In genomic region chr20:58892126-58892931, GRCh38 we compare ENCODE assay signal across 8 cellular contexts. TPM values are rescaled to one million over a fixed set of nuclear protein-coding genes. Genes with fewer than 3 reads are reported as not detected.
DNase-seq lines count a peak whose midpoint lies in the region; ATAC-seq and TF ChIP-seq lines count a peak whose summit lies in the region.

No MANE protein-coding gene starts in this region.

- H3K27me3 ChIP-seq in HUES6 (ENCODE audit: control insufficient read depth, insufficient read depth, low read length) (peaks cover 6% of the 10 kb centered on the region; the same call in 1 of the 2 replicates), PC-9 (ENCODE audit: insufficient read depth, low read depth) (no peaks in the 10 kb centered on the region), stomach smooth muscle (ENCODE audit: control insufficient read depth in 1 of 2, insufficient read depth in 2 of 2, low read length in 2 of 2) (no peaks in the 10 kb centered on the region)

- H3K27ac ChIP-seq in HUES6 (ENCODE audit: low read depth, low read length): peak overlapping the region; percentile 97
- peak overlapping the region; percentile 85 for H3K27ac ChIP-seq in PC-9
- H3K27ac ChIP-seq in stomach smooth muscle (ENCODE audit: low read length): peak overlapping the region; percentile 93

- peak overlapping the region; percentile 95 for H3K4me2 ChIP-seq in PC-9

- H3K36me3 ChIP-seq in HUES6 (ENCODE audit: control insufficient read depth, insufficient read depth, low read length): peaks cover 13% of the 10 kb centered on the region
- H3K36me3 ChIP-seq in PC-9 (ENCODE audit: low read depth): peaks cover 31% of the 10 kb centered on the region; the same call in 1 of the 2 replicates
- no peaks in the 10 kb centered on the region for H3K36me3 ChIP-seq in stomach smooth muscle (ENCODE audit: control insufficient read depth in 2 of 2, insufficient read depth in 2 of 2, low read length in 2 of 2)

- H3K79me2 ChIP-seq in PC-9 (ENCODE audit: low read depth): peaks cover 65% of the 10 kb centered on the region

- no peaks in the 10 kb centered on the region for H3K9me2 ChIP-seq in PC-9 (ENCODE audit: insufficient read depth)

- BruUV-seq in PC-9 (replicated peaks; lab: Mats Ljungman, UMichigan): no TSS peak

- POLR2A ChIA-PET in PC-9 (lab: Charles Lee; ENCODE audit: unreplicated experiment): interaction anchor here (0.6 kb wide), 1 partner anchor 150 kb away, joined by 3 read pairs; the partner anchor contains the start of gene PRELID3B

- peaks cover 29% of the 10 kb centered on the region for H3K4me1 Mint-ChIP-seq in activated T-helper 17 cell treated with anti-CD3 and anti-CD28 coated beads, Interleukin-2, amount 50 U/mL, for 72 hours
- peaks cover 55% of the 10 kb centered on the region for H3K4me1 Mint-ChIP-seq in nephron

- H3K9me3 ChIP-seq in HUES6 (ENCODE audit: control insufficient read depth, insufficient read depth, low read depth, low read length) (no peaks in the 10 kb centered on the region), PC-9 (ENCODE audit: insufficient read depth, low read depth) (no peaks in the 10 kb centered on the region), stomach smooth muscle (ENCODE audit: control insufficient read depth in 2 of 2, low read length in 2 of 2) (no peaks in the 10 kb centered on the region)

- peak overlapping the region; percentile 92 for H3K4me3 ChIP-seq in HUES6 (ENCODE audit: low read depth, low read length)
- peak overlapping the region; percentile 83 for H3K4me3 ChIP-seq in PC-9
- H3K4me3 ChIP-seq in stomach smooth muscle (ENCODE audit: low read length in 2 of 2): peak overlapping the region; percentile 60 to 79

- peaks cover 10% of the 10 kb centered on the region; the same call in 1 of the 2 replicates for H3F3A ChIP-seq in PC-9 (ENCODE audit: insufficient read depth, low read depth)

- peak overlapping the region; percentile 96 for H3K27ac Mint-ChIP-seq in activated T-helper 17 cell treated with anti-CD3 and anti-CD28 coated beads, Interleukin-2, amount 50 U/mL, for 72 hours
- peak overlapping the region; percentile 91 to 99 (median 99) for H3K27ac Mint-ChIP-seq in nephron

- H3K36me3 Mint-ChIP-seq in activated T-helper 17 cell treated with anti-CD3 and anti-CD28 coated beads, Interleukin-2, amount 50 U/mL, for 72 hours (ENCODE audit: low read depth): peaks cover 54% of the 10 kb centered on the region
- peaks cover 17% of the 10 kb centered on the region for H3K36me3 Mint-ChIP-seq in nephron (ENCODE audit: low read depth)

- peak overlapping the region; percentile 84 for H2AFZ ChIP-seq in PC-9

- TF ChIP-seq CTCF in PC-9 (conservative IDR thresholded peaks at IDR 0.05): no peak
- no peak for TF ChIP-seq CTCF in nephron (IDR thresholded peaks at IDR 0.05; ENCODE audit: unreplicated experiment in 3 of 3)

- H4K20me1 ChIP-seq in PC-9 (ENCODE audit: insufficient read depth): peaks cover 42% of the 10 kb centered on the region

- peak overlapping the region; percentile 95 for H3K4me3 Mint-ChIP-seq in activated T-helper 17 cell treated with anti-CD3 and anti-CD28 coated beads, Interleukin-2, amount 50 U/mL, for 72 hours
- H3K4me3 Mint-ChIP-seq in nephron: peak overlapping the region; percentile 97 to 99 (median 98)

- DNase-seq in ELR (ENCODE audit: low read depth): peak; percentile 78
- peak in 1 of 2 experiments; percentile 64 for DNase-seq in PC-9
- peak; percentile 51 for DNase-seq in fibroblast of peridontal ligament (ENCODE audit: extremely low read depth)

- no peaks in the 10 kb centered on the region for H3K9me3 Mint-ChIP-seq in activated T-helper 17 cell treated with anti-CD3 and anti-CD28 coated beads, Interleukin-2, amount 50 U/mL, for 72 hours
- no peaks in the 10 kb centered on the region for H3K9me3 Mint-ChIP-seq in nephron

- ATAC-seq in activated T-helper 17 cell treated with anti-CD3 and anti-CD28 coated beads, Interleukin-2, amount 50 U/mL, for 72 hours (replicated peaks): peak; percentile 36
- ATAC-seq in HG03378 (IDR thresholded peaks at IDR 0.05; ENCODE audit: unreplicated experiment): no peak

- no peaks in the 10 kb centered on the region for H3K27me3 Mint-ChIP-seq in activated T-helper 17 cell treated with anti-CD3 and anti-CD28 coated beads, Interleukin-2, amount 50 U/mL, for 72 hours
- H3K27me3 Mint-ChIP-seq in nephron (ENCODE audit: low read depth): no peaks in the 10 kb centered on the region

- H3K9ac ChIP-seq in HUES6 (ENCODE audit: low read length) (peak overlapping the region; percentile 87), stomach smooth muscle (ENCODE audit: low read length in 2 of 2) (peak overlapping the region; percentile 76 to 97)

- CTCF ChIA-PET in PC-9 (lab: Charles Lee): no interaction called here

- H3K4me1 ChIP-seq in HUES6 (ENCODE audit: control insufficient read depth, insufficient read depth, low read length) (peaks cover 42% of the 10 kb centered on the region), PC-9 (replicated peaks; ENCODE audit: insufficient read depth) (peaks cover 28% of the 10 kb centered on the region), stomach smooth muscle (ENCODE audit: control insufficient read depth, insufficient read depth, low read length) (peaks cover 44% of the 10 kb centered on the region)

- intact Hi-C loops in PC-9 (cut with micrococcal nuclease; ENCODE audit: unreplicated experiment): loop anchor here (5.0 kb wide), 1 partner anchor 195 kb away; no protein-coding TSS in a partner anchor

RNA-seq across cellular contexts. Expression of gene GNAS, which starts 39.8 kb away (rescaled TPM):
- total RNA-seq in PC-9 (2021): 929 and 1,304 TPM in 2 replicates
- 100 to 1,000 TPM; 412 to 688 TPM for total RNA-seq in activated T-helper 17 cell treated with anti-CD3 and anti-CD28 coated beads, Interleukin-2, amount 50 U/mL, for 72 hours

RNA-seq across cellular contexts. Expression of gene GNAS-AS1, which starts 41.6 kb away (rescaled TPM):
- 5.7 and 6.8 TPM in 2 replicates for total RNA-seq in PC-9 (2021)
- total RNA-seq in activated T-helper 17 cell treated with anti-CD3 and anti-CD28 coated beads, Interleukin-2, amount 50 U/mL, for 72 hours: 1 to 10 TPM; 1.0 to 1.3 TPM
